11 cellular contexts compared by ENCODE assay signal in the genomic region with DNA sequence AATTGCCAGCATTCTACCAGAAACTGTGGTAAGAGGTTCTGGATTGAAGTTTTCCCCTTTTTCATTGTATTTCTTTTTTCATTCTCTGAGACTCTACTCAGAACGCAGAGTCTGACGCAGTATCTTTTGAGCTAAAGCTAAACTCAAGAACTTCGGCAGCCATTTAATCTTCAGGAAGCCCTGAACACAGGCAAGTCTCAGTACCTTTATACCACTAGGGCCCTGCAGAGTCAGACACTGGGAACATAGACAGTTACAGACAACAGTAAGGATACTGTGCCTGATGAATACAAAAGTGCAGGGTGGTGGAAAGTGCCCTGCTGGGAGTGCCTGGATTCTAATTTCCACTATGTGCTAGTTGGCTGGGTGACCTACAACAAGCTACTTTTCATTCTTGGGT. TPM values are rescaled to one million over a fixed set of nuclear protein-coding genes. Genes with fewer than 3 reads are reported as not detected.
DNase-seq lines count a peak whose midpoint lies in the region; ATAC-seq and TF ChIP-seq lines count a peak whose summit lies in the region.
"Not testable (repeated sequence)": the region's sequence is repeated elsewhere in the genome, so short reads cannot be mapped to it uniquely, and the experiment has no call there.
"Had no signal": no experiment of that assay in that cellular context is flagged by ENCODE, and none has a peak within 500 bp of the region (broad histone marks: within the 10 kb centered on the region; RNA-seq: fewer than 3 reads in every experiment).

No MANE protein-coding gene starts in this region.

- DNase-seq in GM06990 (ENCODE audit: extremely low read depth, insufficient read length); activated T-cell treated with anti-CD3 and anti-CD28 coated beads, Interleukin-2, amount 50 U/mL, for 4 hours; type B pancreatic cell (ENCODE audit: extremely low spot score, unreplicated experiment): not testable (repeated sequence)

- not testable (repeated sequence) for H3K9ac ChIP-seq in HUES64 (ENCODE audit: low read depth, low read length); iPS-18a (ENCODE audit: low read length); neural cell (ENCODE audit: low read length)
- H3K9ac ChIP-seq in SU-DHL-6 (ENCODE audit: low read length): peak overlapping the region; percentile 70; the same call in 1 of the 2 replicates

- not testable (repeated sequence) for H4K20me1 ChIP-seq in SU-DHL-6 (ENCODE audit: low read depth, low read length); neural cell (ENCODE audit: insufficient read depth)

- peak overlapping the region; percentile 55 for H3K4me2 ChIP-seq in SU-DHL-6 (ENCODE audit: low read depth, low read length, poor library complexity, severe bottlenecking)
- not testable (repeated sequence) for H3K4me2 ChIP-seq in neural cell (ENCODE audit: low read length)

- not testable (repeated sequence) for H3K27me3 ChIP-seq in GM06990 (replicated peaks; ENCODE audit: control insufficient read depth, insufficient read depth, low read length); HUES64 (ENCODE audit: insufficient read depth, low read length); SU-DHL-6 (ENCODE audit: low read length); iPS-18a (ENCODE audit: control insufficient read depth, insufficient read depth, low read length); neural cell (ENCODE audit: insufficient read depth, low read depth, low read length)

- not testable (repeated sequence) for TF ChIP-seq RAD21 in neural cell (conservative IDR thresholded peaks at IDR 0.05)

- peaks cover 17% of the 10 kb centered on the region for H3K4me1 Mint-ChIP-seq in activated T-cell treated with anti-CD3 and anti-CD28 coated beads, Interleukin-2, amount 50 U/mL, for 4 hours (ENCODE audit: low read depth)
- peaks cover 39% of the 10 kb centered on the region for H3K4me1 Mint-ChIP-seq in brain
- H3K4me1 Mint-ChIP-seq in type B pancreatic cell (ENCODE audit: unreplicated experiment): peaks cover 15% of the 10 kb centered on the region

- TF ChIP-seq EP300 in neural cell (conservative IDR thresholded peaks at IDR 0.05; ENCODE audit: poor library complexity, severe bottlenecking): not testable (repeated sequence)

- H3K27ac ChIP-seq in HUES64 (ENCODE audit: low read depth, low read length); SU-DHL-6 (ENCODE audit: low read depth, low read length); iPS-18a (ENCODE audit: low read length); neural cell (ENCODE audit: low read length): not testable (repeated sequence)

- not testable (repeated sequence) for H3K9me2 ChIP-seq in SU-DHL-6 (replicated peaks; ENCODE audit: insufficient read depth, low read length); neural cell (ENCODE audit: insufficient read depth, low read length)

- not testable (repeated sequence) for H3K36me3 Mint-ChIP-seq in activated T-cell treated with anti-CD3 and anti-CD28 coated beads, Interleukin-2, amount 50 U/mL, for 4 hours (ENCODE audit: insufficient read depth)
- peaks cover 19% of the 10 kb centered on the region for H3K36me3 Mint-ChIP-seq in brain
- peaks cover 18% of the 10 kb centered on the region for H3K36me3 Mint-ChIP-seq in type B pancreatic cell

- H3K27ac Mint-ChIP-seq in brain: peak overlapping the region in 2 of 5 experiments; percentile 93 to 96
- H3K27ac Mint-ChIP-seq in type B pancreatic cell: not testable (repeated sequence)

- H3F3A ChIP-seq in SU-DHL-6 (ENCODE audit: insufficient read depth); neural cell (ENCODE audit: insufficient read depth, low read length, poor library complexity, severe bottlenecking): not testable (repeated sequence)

- not testable (repeated sequence) for H3K79me2 ChIP-seq in SU-DHL-6 (ENCODE audit: insufficient read depth, low read length); neural cell (replicated peaks; ENCODE audit: insufficient read depth, low read length)

- 97% methylated on average over 3 of the region's 3 CpGs for WGBS in HUES64

- H3K27me3 Mint-ChIP-seq in activated T-cell treated with anti-CD3 and anti-CD28 coated beads, Interleukin-2, amount 50 U/mL, for 4 hours (ENCODE audit: low read depth); type B pancreatic cell: not testable (repeated sequence)
- H3K27me3 Mint-ChIP-seq in brain: peaks cover 11% of the 10 kb centered on the region

- TF ChIP-seq CTCF in GM06990 (IDR thresholded peaks at IDR 0.05; ENCODE audit: insufficient read depth, low read length, poor library complexity, severe bottlenecking); SU-DHL-6 (IDR thresholded peaks at IDR 0.05; ENCODE audit: insufficient read depth, low read length, poor library complexity, severe bottlenecking); brain (conservative IDR thresholded peaks at IDR 0.05); neural cell (IDR thresholded peaks at IDR 0.05; ENCODE audit: poor library complexity, severe bottlenecking); type B pancreatic cell (conservative IDR thresholded peaks at IDR 0.05): not testable (repeated sequence)

- not testable (repeated sequence) for H3K9me3 ChIP-seq in HUES64 (ENCODE audit: insufficient read depth, low read depth, low read length); SU-DHL-6 (ENCODE audit: insufficient read depth, low read length); iPS-18a (ENCODE audit: control insufficient read depth, low read depth, low read length); neural cell (ENCODE audit: low read length)

- not testable (repeated sequence) for H3K36me3 ChIP-seq in GM06990 (ENCODE audit: control insufficient read depth, insufficient read depth, low read length); HUES64 (ENCODE audit: insufficient read depth, low read length); SU-DHL-6 (ENCODE audit: low read length); iPS-18a (ENCODE audit: control insufficient read depth, low read depth, low read length); neural cell (ENCODE audit: insufficient read depth, low read length)

- H2AFZ ChIP-seq in SU-DHL-6 (ENCODE audit: low read depth, low read length, severe bottlenecking); neural cell (ENCODE audit: low read depth, low read length): not testable (repeated sequence)

- ATAC-seq in activated T-cell treated with anti-CD3 and anti-CD28 coated beads, Interleukin-2, amount 50 U/mL, for 4 hours: not testable (repeated sequence)

- H3K4me3 Mint-ChIP-seq in activated T-cell treated with anti-CD3 and anti-CD28 coated beads, Interleukin-2, amount 50 U/mL, for 4 hours: peak overlapping the region; percentile 92
- peak overlapping the region; percentile 91 to 98 (median 93) for H3K4me3 Mint-ChIP-seq in brain
- peak overlapping the region; percentile 98 for H3K4me3 Mint-ChIP-seq in type B pancreatic cell

- H3K4me3 ChIP-seq in GM06990 (replicated peaks; ENCODE audit: low read depth, low read length) (peak overlapping the region; percentile 15; the same call in 1 of the 2 replicates), HUES64 (ENCODE audit: low read length) (peak overlapping the region; percentile 77), iPS-18a (ENCODE audit: low read length) (peak overlapping the region; percentile 66), neural cell (ENCODE audit: low read length) (peak overlapping the region; percentile 67)
- not testable (repeated sequence) for H3K4me3 ChIP-seq in SU-DHL-6 (ENCODE audit: insufficient read depth, low read length, poor library complexity, severe bottlenecking)

- not testable (repeated sequence) for H3K9me3 Mint-ChIP-seq in activated T-cell treated with anti-CD3 and anti-CD28 coated beads, Interleukin-2, amount 50 U/mL, for 4 hours; brain; type B pancreatic cell

- not testable (repeated sequence) for H3K4me1 ChIP-seq in HUES64 (ENCODE audit: insufficient read depth, low read length); iPS-18a (ENCODE audit: control insufficient read depth, low read depth, low read length)

RNA-seq across cellular contexts. Expression of a gene that starts 1.0 kb away (rescaled TPM):
- 15.4 TPM for polyA plus RNA-seq in HUES64 (2013, experiment 1 of 2)
- 15.0 TPM for polyA plus RNA-seq in HUES64 (2013, experiment 2 of 2)
- total RNA-seq in activated T-cell treated with anti-CD3 and anti-CD28 coated beads, Interleukin-2, amount 50 U/mL, for 4 hours: 1 to 10 TPM; 6.7 to 9.3 (median 8.5) TPM
- 11.7 TPM for polyA plus RNA-seq in brain (ENCODE audit: insufficient read depth, low read depth, low replicate concordance)
- polyA plus RNA-seq in neural cell: 34.5 and 34.9 TPM in 2 replicates
- 41.4 and 52.7 TPM in 2 replicates for polyA minus RNA-seq in neural cell
- 46.4 and 53.6 TPM in 2 replicates for total RNA-seq in type B pancreatic cell (ENCODE audit: low replicate concordance)

RNA-seq across cellular contexts. Expression of a gene that starts 16.4 kb away (rescaled TPM):
- polyA plus RNA-seq in HUES64 (2013, experiment 1 of 2): 48.1 TPM
- polyA plus RNA-seq in HUES64 (2013, experiment 2 of 2): 49.3 TPM
- total RNA-seq in activated T-cell treated with anti-CD3 and anti-CD28 coated beads, Interleukin-2, amount 50 U/mL, for 4 hours: 10 to 100 TPM; 30.2 to 33.9 (median 30.6) TPM
- polyA plus RNA-seq in brain (ENCODE audit: insufficient read depth, low read depth, low replicate concordance) (12.6 TPM), neural cell (98.1 and 133 TPM in 2 replicates)
- polyA minus RNA-seq in neural cell: 130 and 163 TPM in 2 replicates
- 46.1 and 86.1 TPM in 2 replicates for total RNA-seq in type B pancreatic cell (ENCODE audit: low replicate concordance)

RNA-seq across cellular contexts. Expression of a gene that starts 48.9 kb away (rescaled TPM):
- 0.65 TPM for polyA plus RNA-seq in HUES64 (2013, experiment 1 of 2)
- polyA plus RNA-seq in HUES64 (2013, experiment 2 of 2): 1.3 TPM
- total RNA-seq in activated T-cell treated with anti-CD3 and anti-CD28 coated beads, Interleukin-2, amount 50 U/mL, for 4 hours: not detected
- polyA plus RNA-seq in brain (ENCODE audit: insufficient read depth, low read depth, low replicate concordance) (not detected), neural cell (4.1 and 7.5 TPM in 2 replicates)
- 1.6 and 2.9 TPM in 2 replicates for polyA minus RNA-seq in neural cell
- 0.45 and 0.46 TPM in 2 replicates for total RNA-seq in type B pancreatic cell (ENCODE audit: low replicate concordance)
- total RNA-seq: liver, posterior vena cava had no signal
- polyA plus RNA-seq: liver, urinary bladder had no signal
